23 cellular contexts compared by ENCODE assay signal in genomic region chr17:82605939-82606600, GRCh38. TPM values are rescaled to one million over a fixed set of nuclear protein-coding genes. Genes with fewer than 3 reads are reported as not detected.
A peak's percentile ranks its signal among the peaks of the same experiment; 100 is the strongest.
DNase-seq lines count a peak whose midpoint lies in the region; ATAC-seq, FAIRE-seq and TF ChIP-seq lines count a peak whose summit lies in the region.
"Had no signal": no experiment of that assay in that cellular context is flagged by ENCODE, and none has a peak within 500 bp of the region (broad histone marks: within the 10 kb centered on the region; RNA-seq: fewer than 3 reads in every experiment).

No MANE protein-coding gene starts in this region.

- peaks cover 0 to 54% (median 29%) of the 10 kb centered on the region in 5 donors for H3K36me3 Mint-ChIP-seq in naive thymus-derived CD4-positive, alpha-beta T cell

- POLR2A ChIA-PET in naive thymus-derived CD4-positive, alpha-beta T cell (lab: Charles Lee) = no interaction called here

- no peaks in the 10 kb centered on the region for H3K9me2 ChIP-seq in MM.1S (replicated peaks; ENCODE audit: insufficient read depth, low read length)

- peaks cover 14% of the 10 kb centered on the region; the same call in 1 of the 2 replicates for H3F3A ChIP-seq in MM.1S (ENCODE audit: insufficient read depth, low read length)

- H3K79me2 ChIP-seq in MM.1S (ENCODE audit: low read length) = peaks cover 12% of the 10 kb centered on the region; the same call in 1 of the 2 replicates

- H3K27ac ChIP-seq in right cardiac atrium (ENCODE audit: low read length) (no peak overlapping the region), right atrium auricular region (no peak overlapping the region), dorsolateral prefrontal cortex (peak overlapping the region in 54 of 59 donors; percentile 7 to 87 (median 70)), upper lobe of right lung (peak overlapping the region; percentile 30), MM.1S (ENCODE audit: low read length) (no peak overlapping the region)
- H3K27ac ChIP-seq in naive thymus-derived CD4-positive, alpha-beta T cell (ENCODE audit: low read depth, low read length) = no peak overlapping the region
- H3K27ac ChIP-seq: adrenal gland, HL-60, left ventricle myocardium inferior, ovary had no signal

- intact Hi-C loops in right cardiac atrium (cut with DNase I) (no loop called here), dorsolateral prefrontal cortex (cut with DNase I) (no loop called here), upper lobe of right lung (cut with DNase I) (no loop called here)
- intact Hi-C loops in naive thymus-derived CD4-positive, alpha-beta T cell (cut with micrococcal nuclease) = no loop called here

- 79% methylated on average over 16 of the region's 16 CpGs for whole genome bisulfite sequencing in right cardiac atrium

- no peak overlapping the region for H3K4me2 ChIP-seq in MM.1S (ENCODE audit: low read depth, low read length)

- H3K9ac ChIP-seq in MM.1S (ENCODE audit: low read length) = no peak overlapping the region

- H3K9me3 Mint-ChIP-seq in naive thymus-derived CD4-positive, alpha-beta T cell = peaks cover 0 to 3% (median 0%) of the 10 kb centered on the region in 11 donors
- H3K9me3 Mint-ChIP-seq: activated T-helper 2 cell treated with anti-CD3 and anti-CD28 coated beads, Interferon-gamma antibody, Interleukin-2, Interleukin-4, amounts not matched to agents 10 μg/mL and 5 μg/mL and 100 μg/mL, durations not matched to agents 14 hours and 24 hours and 36 hours; CD4-positive, alpha-beta memory T cell; stimulated activated naive CD8-positive, alpha-beta T cell treated with anti-CD3 and anti-CD28 coated beads, Interleukin-15, amount 100 ng/mL, for 72 hours had no signal

- TF ChIP-seq CTCF in right atrium auricular region (IDR thresholded peaks at IDR 0.05) (no peak), dorsolateral prefrontal cortex (IDR thresholded peaks at IDR 0.05 in 54 of 56, conservative IDR thresholded peaks at IDR 0.05 in 2 of 56; ENCODE audit: low read depth in 1 of 56, partially characterized antibody in 56 of 56) (no peak), upper lobe of right lung (IDR thresholded peaks at IDR 0.05) (no peak), MM.1S (IDR thresholded peaks at IDR 0.05; ENCODE audit: low read length) (no peak)

- peak overlapping the region in 6 of 9 donors; percentile 32 to 84 (median 40) for H3K27ac Mint-ChIP-seq in naive thymus-derived CD4-positive, alpha-beta T cell
- H3K27ac Mint-ChIP-seq: activated CD8-positive, alpha-beta memory T cell treated with anti-CD3 and anti-CD28 coated beads, Interleukin-2, amount 10 ng/mL, durations not matched to agents 7 days and 5 days; activated T-helper 2 cell treated with anti-CD3 and anti-CD28 coated beads, Interferon-gamma antibody, Interleukin-2, Interleukin-4, amounts not matched to agents 10 μg/mL and 5 μg/mL and 100 μg/mL, durations not matched to agents 14 hours and 24 hours and 36 hours had no signal

- H3K4me1 Mint-ChIP-seq in naive thymus-derived CD4-positive, alpha-beta T cell = peaks cover 4 to 26% (median 21%) of the 10 kb centered on the region in 7 donors

- CTCF ChIA-PET in naive thymus-derived CD4-positive, alpha-beta T cell (lab: Charles Lee) = no interaction called here

- H3K27me3 ChIP-seq in right cardiac atrium (ENCODE audit: control insufficient read depth, insufficient read depth) (no peaks in the 10 kb centered on the region), right atrium auricular region (no peaks in the 10 kb centered on the region), dorsolateral prefrontal cortex (no peaks in the 10 kb centered on the region), upper lobe of right lung (no peaks in the 10 kb centered on the region), MM.1S (replicated peaks; ENCODE audit: insufficient read depth, low read length) (no peaks in the 10 kb centered on the region)
- no peaks in the 10 kb centered on the region for H3K27me3 ChIP-seq in naive thymus-derived CD4-positive, alpha-beta T cell (ENCODE audit: control insufficient read depth in 2 of 2, insufficient read depth in 2 of 2, low read length in 2 of 2)
- H3K27me3 ChIP-seq: adrenal gland, ovary had no signal

- ATAC-seq in right cardiac atrium (no peak), upper lobe of right lung (no peak), GM21447 (IDR thresholded peaks at IDR 0.05; ENCODE audit: unreplicated experiment) (no peak)
- ATAC-seq in naive thymus-derived CD4-positive, alpha-beta T cell = no peak
- ATAC-seq: activated CD8-positive, alpha-beta memory T cell treated with anti-CD3 and anti-CD28 coated beads, Interleukin-2, amount 10 ng/mL, durations not matched to agents 7 days and 5 days; GM12878; stimulated activated naive CD8-positive, alpha-beta T cell treated with anti-CD3 and anti-CD28 coated beads, Interleukin-15, amount 100 ng/mL, for 72 hours had no signal

- DNase-seq in right cardiac atrium (peak in 2 of 3 donors; percentile 30 to 41), right atrium auricular region (ENCODE audit: low spot score) (no peak), dorsolateral prefrontal cortex (no peak), upper lobe of right lung (no peak), urothelium cell line (ENCODE audit: low spot score) (no peak), MM.1S (no peak)
- DNase-seq in naive thymus-derived CD4-positive, alpha-beta T cell = no peak
- DNase-seq: activated CD8-positive, alpha-beta memory T cell treated with anti-CD3 and anti-CD28 coated beads, Interleukin-2, amount 10 ng/mL, durations not matched to agents 7 days and 5 days; adrenal gland; CD4-positive, alpha-beta memory T cell; DMS153; HCEC 1CT; left ventricle myocardium inferior; MV-4-11; NCI-H2081; NCI-H446; ovary; stimulated activated CD4-positive, alpha-beta T cell treated with anti-CD3 and anti-CD28 coated beads, Interleukin-1b, Interleukin-23, amount 100 ng/mL, for 48 hours; stimulated activated naive CD8-positive, alpha-beta T cell treated with anti-CD3 and anti-CD28 coated beads, Interleukin-15, amount 100 ng/mL, for 72 hours had no signal

- H3K27me3 Mint-ChIP-seq in naive thymus-derived CD4-positive, alpha-beta T cell = no peaks in the 10 kb centered on the region
- H3K27me3 Mint-ChIP-seq: activated CD8-positive, alpha-beta memory T cell treated with anti-CD3 and anti-CD28 coated beads, Interleukin-2, amount 10 ng/mL, durations not matched to agents 7 days and 5 days; CD4-positive, alpha-beta memory T cell; stimulated activated naive CD8-positive, alpha-beta T cell treated with anti-CD3 and anti-CD28 coated beads, Interleukin-15, amount 100 ng/mL, for 72 hours had no signal

- H3K36me3 ChIP-seq in right atrium auricular region (peaks cover 45% of the 10 kb centered on the region), upper lobe of right lung (peaks cover 43% of the 10 kb centered on the region), MM.1S (replicated peaks; ENCODE audit: insufficient read depth, low read length) (peaks cover 14% of the 10 kb centered on the region)
- peaks cover 4 to 59% (median 14%) of the 10 kb centered on the region in 3 experiments for H3K36me3 ChIP-seq in naive thymus-derived CD4-positive, alpha-beta T cell (ENCODE audit: control insufficient read depth in 2 of 3, insufficient read depth in 3 of 3, low read length in 3 of 3)
- H3K36me3 ChIP-seq: ovary had no signal

- H3K9me3 ChIP-seq in right cardiac atrium (ENCODE audit: control insufficient read depth, low read length) (no peaks in the 10 kb centered on the region), right atrium auricular region (no peaks in the 10 kb centered on the region), upper lobe of right lung (no peaks in the 10 kb centered on the region), MM.1S (replicated peaks; ENCODE audit: insufficient read depth, low read length) (no peaks in the 10 kb centered on the region)
- no peaks in the 10 kb centered on the region for H3K9me3 ChIP-seq in naive thymus-derived CD4-positive, alpha-beta T cell (ENCODE audit: control insufficient read depth in 2 of 3, low read length in 3 of 3)
- H3K9me3 ChIP-seq: adrenal gland, left ventricle myocardium inferior, ovary had no signal

- H3K4me3 ChIP-seq in right cardiac atrium (ENCODE audit: low read length) = no peak overlapping the region
- H3K4me3 ChIP-seq in right atrium auricular region = no peak overlapping the region
- H3K4me3 ChIP-seq in dorsolateral prefrontal cortex = no peak overlapping the region
- H3K4me3 ChIP-seq in naive thymus-derived CD4-positive, alpha-beta T cell (ENCODE audit: low read length) = no peak overlapping the region
- no peak overlapping the region for H3K4me3 ChIP-seq in upper lobe of right lung
- no peak overlapping the region for H3K4me3 ChIP-seq in MM.1S (ENCODE audit: low read length)
- H3K4me3 ChIP-seq: adrenal gland, GM12878, left ventricle myocardium inferior, ovary had no signal

- H2AFZ ChIP-seq in MM.1S (ENCODE audit: low read length) = no peak overlapping the region

- H3K4me1 ChIP-seq in right cardiac atrium (ENCODE audit: control insufficient read depth, insufficient read depth, low read length) (peaks cover 5% of the 10 kb centered on the region), right atrium auricular region (peaks cover 0 to 25% of the 10 kb centered on the region in 2 donors), upper lobe of right lung (peaks cover 31% of the 10 kb centered on the region), MM.1S (ENCODE audit: low read length) (no peaks in the 10 kb centered on the region)
- no peaks in the 10 kb centered on the region for H3K4me1 ChIP-seq in naive thymus-derived CD4-positive, alpha-beta T cell (ENCODE audit: control insufficient read depth in 2 of 2, insufficient read depth in 2 of 2, low read length in 2 of 2)

- no peak for FAIRE-seq in urothelium cell line (lab: Jason Lieb, UNC)
- FAIRE-seq: GM12878 had no signal

- no peaks in the 10 kb centered on the region for H4K20me1 ChIP-seq in MM.1S (ENCODE audit: insufficient read depth, low read length)

- no peak overlapping the region for H3K4me3 Mint-ChIP-seq in naive thymus-derived CD4-positive, alpha-beta T cell
- H3K4me3 Mint-ChIP-seq: activated CD8-positive, alpha-beta memory T cell treated with anti-CD3 and anti-CD28 coated beads, Interleukin-2, amount 10 ng/mL, durations not matched to agents 7 days and 5 days; CD4-positive, alpha-beta memory T cell; stimulated activated naive CD8-positive, alpha-beta T cell treated with anti-CD3 and anti-CD28 coated beads, Interleukin-15, amount 100 ng/mL, for 72 hours had no signal

RNA-seq across cellular contexts. Expression of gene WDR45B, which starts 42.2 kb away (rescaled TPM):
- 10 to 100 TPM; 43.8 to 49.2 (median 45.8) TPM for total RNA-seq in right cardiac atrium
- polyA plus RNA-seq in right cardiac atrium = 37.0 TPM
- total RNA-seq in right atrium auricular region = 10 to 100 TPM; 41.2 to 46.4 TPM
- total RNA-seq in dorsolateral prefrontal cortex = 100 to 1,000 TPM in 7 of 120 experiments, 10 to 100 TPM in 113; 61.0 to 110 (median 83.4) TPM
- total RNA-seq in naive thymus-derived CD4-positive, alpha-beta T cell = 10 to 100 TPM; 44.9 to 91.6 (median 68.4) TPM
- 10 to 100 TPM; 30.5 to 36.8 TPM for polyA plus RNA-seq in naive thymus-derived CD4-positive, alpha-beta T cell
- total RNA-seq in upper lobe of right lung = 65.1 TPM

Comparison
In these comparisons a context has a peak if more than half of its experiments do, and no peak if none do; other contexts are left out.
1. DNase-seq: peak in right cardiac atrium (2 of 3); none in right atrium auricular region (single experiment), dorsolateral prefrontal cortex (0 of 10), naive thymus-derived CD4-positive, alpha-beta T cell (0 of 9), upper lobe of right lung (single experiment), urothelium cell line (single experiment) and MM.1S (single experiment).
2. H3K27ac ChIP-seq: peak in dorsolateral prefrontal cortex (54 of 59) and upper lobe of right lung (single experiment); none in right cardiac atrium (single experiment), right atrium auricular region (0 of 2), naive thymus-derived CD4-positive, alpha-beta T cell (single experiment) and MM.1S (single experiment).